In genomic region chrX:123742440-123742839, GRCh38 we compare ENCODE assay signal across 10 cellular contexts.
"Had no signal": no experiment of that assay in that cellular context is flagged by ENCODE, and none has a peak within 500 bp of the region (broad histone marks: within the 10 kb centered on the region; RNA-seq: fewer than 3 reads in every experiment).

No MANE protein-coding gene starts in this region.

- H3K27ac ChIP-seq: HL-60 had no signal

- H3K9me3 Mint-ChIP-seq: GM23338, HFFc6 had no signal

- H3K27ac Mint-ChIP-seq: GM23338, H9, HFFc6, IgD-negative memory B cell had no signal

- H3K4me3 Mint-ChIP-seq: GM23338, H9, HFFc6, IgD-negative memory B cell had no signal

- H3K4me2 ChIP-seq: GM23338 had no signal

- DNase-seq: H9, HCEC 1CT, HFFc6, KBM-7 had no signal

- H3K4me1 Mint-ChIP-seq: GM23338 had no signal

- H3K36me3 Mint-ChIP-seq: IgD-negative memory B cell had no signal

- H3K4me3 ChIP-seq: GM23338 had no signal

- ATAC-seq: GM23338 had no signal

- FAIRE-seq: H1, H54, HepG2 had no signal
